1 cellular context compared by ENCODE assay signal in genomic region chr1:232037774-232038388, GRCh38.
TF ChIP-seq lines count a peak whose summit lies in the region.

No MANE protein-coding gene starts in this region.

TF ChIP-seq in HEK293, 187 proteins besides CTCF, POLR2A, EP300 and RAD21 (continued from another document):
- TF ChIP-seq ZBTB10 (tag by site-specific recombination; IDR thresholded peaks at IDR 0.05) = no peak
- no peak for TF ChIP-seq OSR2 (tag by site-specific recombination; IDR thresholded peaks at IDR 0.05)
- no peak for TF ChIP-seq ZNF530 (tag by site-specific recombination; IDR thresholded peaks at IDR 0.05; ENCODE audit: low read depth)
- TF ChIP-seq ZNF529 (tag by site-specific recombination; IDR thresholded peaks at IDR 0.05; ENCODE audit: insufficient replicate concordance) = no peak
- peak; percentile 14; the same call in 1 of the 2 replicates for TF ChIP-seq ZIC2 (tag by site-specific recombination; IDR thresholded peaks at IDR 0.05)
- TF ChIP-seq ZNF114 (tag by site-specific recombination; IDR thresholded peaks at IDR 0.05) = no peak
- TF ChIP-seq ZSCAN16 (tag by site-specific recombination; IDR thresholded peaks at IDR 0.05) = peak; percentile 30; the same call in 1 of the 2 replicates
- TF ChIP-seq ZEB2 (tag by site-specific recombination; IDR thresholded peaks at IDR 0.05) = no peak
- no peak for TF ChIP-seq ZNF155 (tag by site-specific recombination; IDR thresholded peaks at IDR 0.05)
